8 cellular contexts compared by ENCODE assay signal in genomic region chr5:141412853-141413539, GRCh38. TPM values are rescaled to one million over a fixed set of nuclear protein-coding genes. Genes with fewer than 3 reads are reported as not detected.
DNase-seq lines count a peak whose midpoint lies in the region; ATAC-seq and TF ChIP-seq lines count a peak whose summit lies in the region.

Gene PCDHGA10, plus strand, starts transcription at chr5:141412987. Its CDS starts 189 bp downstream, at chr5:141413176.

- DNase-seq in AG09309 (ENCODE audit: low read depth): no peak
- peak; percentile 89 for DNase-seq in OCI-M1 (lab: John Stamatoyannopoulos, UW)
- no peak for DNase-seq in activated naive CD4-positive, alpha-beta T cell treated with anti-CD3 and anti-CD28 coated beads, Interleukin-2, amount 50 U/mL, for 72 hours (ENCODE audit: low spot score in 2 of 2)
- no peak for DNase-seq in Right ventricle myocardium superior
- DNase-seq in pons (ENCODE audit: low spot score): peak; percentile 12
- DNase-seq in NCI-H2081 (lab: John Stamatoyannopoulos, UW): no peak

- H3K9me3 Mint-ChIP-seq in activated naive CD4-positive, alpha-beta T cell treated with anti-CD3 and anti-CD28 coated beads, Interleukin-2, amount 50 U/mL, for 72 hours: peaks cover 17 to 29% of the 10 kb centered on the region in 2 donors

- peak within 1 kb of the TSS; percentile 25 for H3K4me3 ChIP-seq in AG09309 (ENCODE audit: control insufficient read depth, low read depth, low read length)

- peak; percentile 78 for ATAC-seq in GM18870 (IDR thresholded peaks at IDR 0.05; ENCODE audit: unreplicated experiment)
- ATAC-seq in HG03108 (IDR thresholded peaks at IDR 0.05; ENCODE audit: unreplicated experiment): peak; percentile 56
- peak; percentile 66 to 76 for ATAC-seq in activated naive CD4-positive, alpha-beta T cell treated with anti-CD3 and anti-CD28 coated beads, Interleukin-2, amount 50 U/mL, for 72 hours
- ATAC-seq in Right ventricle myocardium superior (ENCODE audit: poor library complexity): peak; percentile 73

- intact Hi-C loops in Right ventricle myocardium superior (cut with DNase I): loop anchor here (5.0 kb wide), 1 partner anchor 66 kb away; no protein-coding TSS in a partner anchor

- no peak within 1 kb of the TSS for H3K27ac Mint-ChIP-seq in activated naive CD4-positive, alpha-beta T cell treated with anti-CD3 and anti-CD28 coated beads, Interleukin-2, amount 50 U/mL, for 72 hours

- TF ChIP-seq CTCF in AG09309 (IDR thresholded peaks at IDR 0.05; ENCODE audit: control insufficient read depth, insufficient read depth, low read depth, low read length, missing control alignments): peak; percentile 70

- H3K36me3 Mint-ChIP-seq in activated naive CD4-positive, alpha-beta T cell treated with anti-CD3 and anti-CD28 coated beads, Interleukin-2, amount 50 U/mL, for 72 hours: peaks cover 52 to 59% of the 10 kb centered on the region in 2 donors

RNA-seq across cellular contexts. Expression of gene PCDHGA10, which starts in this region (rescaled TPM):
- total RNA-seq in activated naive CD4-positive, alpha-beta T cell treated with anti-CD3 and anti-CD28 coated beads, Interleukin-2, amount 50 U/mL, for 72 hours: not detected
- total RNA-seq in Right ventricle myocardium superior: 5.4 TPM

Comparison
In these comparisons a context has a peak if more than half of its experiments do, and no peak if none do; other contexts are left out.
1. Peak in ATAC-seq in activated naive CD4-positive, alpha-beta T cell treated with anti-CD3 and anti-CD28 coated beads, Interleukin-2, amount 50 U/mL, for 72 hours; RNA of the gene not detected or under 1 TPM.
2. DNase-seq: peak in OCI-M1 (single experiment) and pons (single experiment); none in AG09309 (single experiment), activated naive CD4-positive, alpha-beta T cell treated with anti-CD3 and anti-CD28 coated beads, Interleukin-2, amount 50 U/mL, for 72 hours (0 of 2), Right ventricle myocardium superior (single experiment) and NCI-H2081 (0 of 2).
3. Peak in every context shown above with its lines, with median percentiles within 50 percentile points of each other: ATAC-seq.